In the genomic region with DNA sequence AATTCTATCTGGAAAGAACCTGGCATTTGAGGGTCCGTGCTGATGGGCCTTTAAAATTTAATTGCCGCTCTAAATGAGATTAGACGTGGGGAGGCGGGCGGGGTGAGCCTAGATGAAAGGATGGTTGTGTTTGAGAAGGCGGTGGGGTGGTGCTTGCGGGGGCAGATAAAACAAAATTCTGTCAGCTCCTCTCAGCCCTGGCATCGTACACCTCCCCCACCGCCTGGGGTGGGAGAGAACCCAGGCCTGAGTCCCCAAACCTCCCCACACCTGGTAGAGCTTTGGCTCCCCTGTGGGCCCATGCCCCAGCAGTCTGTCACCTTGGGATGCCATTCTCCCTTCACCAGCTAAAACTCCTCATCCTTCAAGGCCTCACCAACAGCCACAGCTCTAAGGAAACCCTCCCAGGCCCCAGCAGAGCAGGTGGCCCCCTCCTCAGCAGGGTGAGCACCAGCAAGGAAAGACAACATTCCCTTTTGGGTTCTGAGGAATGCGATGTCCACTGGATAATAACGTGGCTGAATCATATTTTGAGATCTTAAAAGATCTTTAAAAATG, we compare ENCODE assay signal across 16 cellular contexts.
"Had no signal": no experiment of that assay in that cellular context is flagged by ENCODE, and none has a peak within 500 bp of the region (broad histone marks: within the 10 kb centered on the region; RNA-seq: fewer than 3 reads in every experiment).

No MANE protein-coding gene starts in this region.

- H3K9ac ChIP-seq: parathyroid adenoma had no signal

- H3K4me3 Mint-ChIP-seq: activated T-helper 17 cell treated with anti-CD3 and anti-CD28 coated beads, Interleukin-2, amount 50 U/mL, for 72 hours; central memory CD8-positive, alpha-beta T cell; stimulated activated naive CD8-positive, alpha-beta T cell treated with anti-CD3 and anti-CD28 coated beads, Interleukin-15, amount 100 ng/mL, for 72 hours had no signal

- H3K27me3 ChIP-seq: body of pancreas had no signal

- ATAC-seq: activated T-helper 17 cell treated with anti-CD3 and anti-CD28 coated beads, Interleukin-2, amount 50 U/mL, for 72 hours; body of pancreas; heart left ventricle; left ventricle myocardium superior; stimulated activated naive CD8-positive, alpha-beta T cell treated with anti-CD3 and anti-CD28 coated beads, Interleukin-15, amount 100 ng/mL, for 72 hours had no signal

- H3K4me1 Mint-ChIP-seq: activated T-helper 17 cell treated with anti-CD3 and anti-CD28 coated beads, Interleukin-2, amount 50 U/mL, for 72 hours had no signal

- H3K4me1 ChIP-seq: parathyroid adenoma had no signal

- DNase-seq: activated CD4-positive, alpha-beta T cell treated with anti-CD3 and anti-CD28 coated beads for 4 hours; activated naive CD4-positive, alpha-beta T cell treated with anti-CD3 and anti-CD28 coated beads, Interleukin-2, amount 50 U/mL, for 16 hours; activated T-cell treated with anti-CD3 and anti-CD28 coated beads for 4 hours; foreskin melanocyte; left ventricle myocardium superior; mesenchymal stem cell; retina; stimulated activated CD4-positive, alpha-beta T cell treated with anti-CD3 and anti-CD28 coated beads, Interleukin-4, amount 100 ng/mL, for 4 hours had no signal

- H3K36me3 ChIP-seq: heart left ventricle, thoracic aorta had no signal

- H3K9me3 Mint-ChIP-seq: activated T-helper 17 cell treated with anti-CD3 and anti-CD28 coated beads, Interleukin-2, amount 50 U/mL, for 72 hours; central memory CD8-positive, alpha-beta T cell; stimulated activated naive CD8-positive, alpha-beta T cell treated with anti-CD3 and anti-CD28 coated beads, Interleukin-15, amount 100 ng/mL, for 72 hours had no signal

- H3K4me3 ChIP-seq: body of pancreas, dorsolateral prefrontal cortex, heart left ventricle, thoracic aorta had no signal

- H3K27ac ChIP-seq: body of pancreas, dorsolateral prefrontal cortex, heart left ventricle, parathyroid adenoma, thoracic aorta had no signal

- H3K9me3 ChIP-seq: body of pancreas, heart left ventricle, thoracic aorta had no signal

- H3K27ac Mint-ChIP-seq: activated T-helper 17 cell treated with anti-CD3 and anti-CD28 coated beads, Interleukin-2, amount 50 U/mL, for 72 hours had no signal
